13 cellular contexts compared by ENCODE assay signal in the genomic region with DNA sequence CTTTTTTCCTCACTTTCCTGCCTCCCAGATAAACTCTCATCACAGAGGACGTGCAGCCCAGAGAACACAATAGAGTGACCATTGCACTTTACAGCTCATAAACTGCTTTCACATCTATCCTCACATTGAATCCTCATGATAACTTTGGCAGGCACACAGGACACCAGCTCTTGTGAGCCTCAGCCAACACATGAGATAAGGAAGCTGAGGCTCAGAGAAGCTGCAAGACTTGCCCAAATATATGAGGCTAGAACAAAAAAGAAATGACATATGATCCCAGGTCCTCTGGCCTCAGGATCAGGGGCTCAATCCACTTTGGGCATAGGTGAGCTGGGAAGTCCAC.
DNase-seq lines count a peak whose midpoint lies in the region; ATAC-seq and TF ChIP-seq lines count a peak whose summit lies in the region.
"Had no signal": no experiment of that assay in that cellular context is flagged by ENCODE, and none has a peak within 500 bp of the region (broad histone marks: within the 10 kb centered on the region; RNA-seq: fewer than 3 reads in every experiment).

No MANE protein-coding gene starts in this region.

- 8 to 10% methylated on average over 1 of the region's 1 CpG for WGBS in heart right ventricle, 2 donors
- WGBS in sigmoid colon, 2 donors, result 11 to 62% methylated on average over 1 of the region's 1 CpG

- H3K27me3 ChIP-seq in heart right ventricle, result no peaks in the 10 kb centered on the region
- no peaks in the 10 kb centered on the region for H3K27me3 ChIP-seq in sigmoid colon
- no peaks in the 10 kb centered on the region for H3K27me3 ChIP-seq in colonic mucosa
- no peaks in the 10 kb centered on the region for H3K27me3 ChIP-seq in MG63
- H3K27me3 ChIP-seq: ascending aorta, stomach had no signal

- H3K36me3 ChIP-seq in heart right ventricle, result no peaks in the 10 kb centered on the region
- H3K36me3 ChIP-seq in sigmoid colon, result no peaks in the 10 kb centered on the region
- no peaks in the 10 kb centered on the region for H3K36me3 ChIP-seq in colonic mucosa
- no peaks in the 10 kb centered on the region for H3K36me3 ChIP-seq in MG63
- H3K36me3 ChIP-seq: ascending aorta, stomach had no signal

- peak overlapping the region; percentile 67 for H3K27ac ChIP-seq in VCaP
- H3K27ac ChIP-seq in heart right ventricle, result peak overlapping the region in 9 of 10 donors; percentile 1 to 85 (median 68)
- H3K27ac ChIP-seq in sigmoid colon, result peak overlapping the region; percentile 31 to 56 (median 43)
- H3K27ac ChIP-seq in colonic mucosa, result no peak overlapping the region
- H3K27ac ChIP-seq: ascending aorta, stomach had no signal

- no peak overlapping the region for H3K9ac ChIP-seq in colonic mucosa (ENCODE audit: low read depth in 2 of 2, low read length in 2 of 2)

- H3K4me3 ChIP-seq in heart right ventricle (no peak overlapping the region), sigmoid colon (no peak overlapping the region), colonic mucosa (no peak overlapping the region), MG63 (no peak overlapping the region)
- H3K4me3 ChIP-seq: ascending aorta, stomach had no signal

- TF ChIP-seq EP300 in sigmoid colon (IDR thresholded peaks at IDR 0.05), result no peak

- H3K9me3 ChIP-seq in heart right ventricle (peaks cover 0 to 4% (median 0%) of the 10 kb centered on the region in 11 donors), sigmoid colon (no peaks in the 10 kb centered on the region), colonic mucosa (no peaks in the 10 kb centered on the region), MG63 (no peaks in the 10 kb centered on the region)
- H3K9me3 ChIP-seq: ascending aorta, stomach had no signal

- ATAC-seq in HG02588 (IDR thresholded peaks at IDR 0.05; ENCODE audit: unreplicated experiment), result peak; percentile 10
- ATAC-seq in heart right ventricle, result peak; percentile 14 to 68 (median 52)
- ATAC-seq in activated CD4-positive, CD25-positive, alpha-beta regulatory T cell treated with anti-CD3 and anti-CD28 coated beads, Interleukin-2, amount 50 U/mL, for 24 hours, result no peak

- no peak for TF ChIP-seq POLR2A in sigmoid colon (IDR thresholded peaks at IDR 0.05)

- TF ChIP-seq CTCF in VCaP (conservative IDR thresholded peaks at IDR 0.05) (no peak), heart right ventricle (IDR thresholded peaks at IDR 0.05) (no peak), sigmoid colon (IDR thresholded peaks at IDR 0.05) (no peak), colonic mucosa (IDR thresholded peaks at IDR 0.05) (no peak)

- DNase-seq in heart right ventricle (no peak), sigmoid colon (no peak), colonic mucosa (no peak), MG63 (no peak), NCI-H1436 treated with DMSO at 0.1 percent for 48 hours (lab: John Stamatoyannopoulos, UW) (no peak)
- DNase-seq: activated CD4-positive, alpha-beta T cell treated with anti-CD3 and anti-CD28 coated beads, Interleukin-2, amount 50 U/mL, for 1 hour; activated naive CD4-positive, alpha-beta T cell treated with anti-CD3 and anti-CD28 coated beads, Interleukin-2, amount 10 ng/mL, durations not matched to agents 7 days and 5 days; NCI-H146; stomach had no signal

- H3K4me1 ChIP-seq in heart right ventricle (peaks cover 0 to 22% (median 8%) of the 10 kb centered on the region in 9 donors), sigmoid colon (peaks cover 0 to 10% (median 7%) of the 10 kb centered on the region in 4 donors), colonic mucosa (no peaks in the 10 kb centered on the region)
- H3K4me1 ChIP-seq: ascending aorta had no signal

- intact Hi-C loops in heart right ventricle (cut with DNase I) (loop anchor here in 5 of 10 donors (2.0 to 10.0 kb wide), 5 partner anchors 75 to 88 kb away; a partner anchor contains a TSS), sigmoid colon (cut with DNase I) (loop anchor here (5.0 kb wide), 1 partner anchor 80 kb away; no protein-coding TSS in a partner anchor), colonic mucosa (cut with DNase I) (no loop called here)

Comparison
In these comparisons a context has a peak if more than half of its experiments do, and no peak if none do; other contexts are left out.
1. ATAC-seq: peak in HG02588 (single experiment) and heart right ventricle (8 of 8); none in activated CD4-positive, CD25-positive, alpha-beta regulatory T cell treated with anti-CD3 and anti-CD28 coated beads, Interleukin-2, amount 50 U/mL, for 24 hours (0 of 2).